15 cellular contexts compared by ENCODE assay signal in the genomic region with DNA sequence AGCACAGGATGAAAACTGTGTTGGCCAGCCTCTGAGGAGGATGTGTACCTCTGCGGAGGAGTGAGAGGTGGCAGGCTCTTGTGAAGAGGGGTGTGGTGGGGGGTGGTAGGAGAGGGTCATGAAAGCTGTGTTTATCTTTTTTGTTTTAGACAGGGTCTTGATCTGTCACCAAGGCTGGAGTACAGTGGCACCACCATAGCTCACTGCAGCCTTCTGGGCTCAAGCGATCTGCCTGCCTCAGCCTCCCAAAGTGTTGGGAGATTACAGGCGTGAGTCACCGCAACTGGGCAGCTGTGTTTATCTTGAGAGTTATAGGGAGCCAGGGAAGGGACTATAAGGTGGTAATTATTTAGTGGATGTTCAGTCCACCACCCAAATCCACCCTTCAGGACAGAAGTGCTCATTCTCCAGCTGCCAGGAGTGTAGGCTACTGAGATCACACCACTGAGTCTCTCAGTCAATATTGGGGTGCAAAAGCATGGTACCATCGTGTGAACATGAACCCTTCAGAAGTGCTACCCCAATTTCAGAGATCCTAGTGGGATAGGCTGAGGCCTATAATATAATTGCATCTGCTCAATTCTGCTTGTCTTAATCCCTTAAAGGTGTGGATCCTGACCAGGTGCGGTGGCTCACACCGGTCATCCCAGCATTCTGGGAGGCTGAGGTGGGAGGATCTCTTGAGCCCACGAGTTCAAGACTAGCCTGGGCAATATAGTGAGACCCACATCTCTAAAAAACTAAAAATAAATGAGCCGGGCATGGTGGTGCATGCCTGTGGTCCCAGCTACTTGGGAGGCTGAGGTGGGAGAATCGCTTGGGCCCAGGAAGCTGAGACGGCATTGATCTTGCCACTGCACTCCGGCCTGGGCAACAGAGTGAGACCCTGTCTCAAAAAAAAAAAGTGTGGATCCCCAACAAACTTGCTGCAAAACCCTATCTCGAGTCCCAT. TPM values are rescaled to one million over a fixed set of nuclear protein-coding genes. Genes with fewer than 3 reads are reported as not detected.
DNase-seq lines count a peak whose midpoint lies in the region; ATAC-seq and TF ChIP-seq lines count a peak whose summit lies in the region.
"Had no signal": no experiment of that assay in that cellular context is flagged by ENCODE, and none has a peak within 500 bp of the region (broad histone marks: within the 10 kb centered on the region; RNA-seq: fewer than 3 reads in every experiment).

No MANE protein-coding gene starts in this region.

- no peak overlapping the region for H2AFZ ChIP-seq in OCI-LY3 (ENCODE audit: low read depth, low read length)

- peaks cover 27% of the 10 kb centered on the region for H3K4me1 Mint-ChIP-seq in activated naive CD4-positive, alpha-beta T cell treated with anti-CD3 and anti-CD28 coated beads, Interleukin-2, amount 50 U/mL, for 24 hours
- peaks cover 64% of the 10 kb centered on the region for H3K4me1 Mint-ChIP-seq in endothelial cell (ENCODE audit: unreplicated experiment)
- peaks cover 38% of the 10 kb centered on the region for H3K4me1 Mint-ChIP-seq in stimulated activated effector memory CD8-positive, alpha-beta T cell treated with anti-CD3 and anti-CD28 coated beads, Interleukin-12 subunit alpha, Interleukin-12 subunit beta, amount 100 ng/mL, for 72 hours

- no peaks in the 10 kb centered on the region for H3K27me3 ChIP-seq in OCI-LY3 (ENCODE audit: low read depth, low read length)
- H3K27me3 ChIP-seq: SJSA1, stomach had no signal

- no peak for DNase-seq in activated naive CD4-positive, alpha-beta T cell treated with anti-CD3 and anti-CD28 coated beads, Interleukin-2, amount 50 U/mL, for 72 hours (ENCODE audit: low spot score in 2 of 2)
- DNase-seq in endothelial cell (ENCODE audit: low spot score) (no peak), cerebellar nuclear complex (lab: John Stamatoyannopoulos, UW) (no peak), ureter (ENCODE audit: low spot score) (no peak)
- no peak for DNase-seq in stimulated activated effector memory CD8-positive, alpha-beta T cell treated with anti-CD3 and anti-CD28 coated beads, Interleukin-12 subunit alpha, Interleukin-12 subunit beta, amount 100 ng/mL, for 72 hours (ENCODE audit: low spot score in 2 of 2)
- DNase-seq: activated CD4-positive, alpha-beta T cell treated with anti-CD3 and anti-CD28 coated beads, Interleukin-2, amount 50 U/mL, for 48 hours; anterior cingulate cortex; NCI-H446 treated with DMSO at 0.1 percent for 48 hours; stomach had no signal

- H3K4me1 ChIP-seq in OCI-LY3 (ENCODE audit: low read length) = peaks cover 13% of the 10 kb centered on the region

- H3K9me3 Mint-ChIP-seq in activated naive CD4-positive, alpha-beta T cell treated with anti-CD3 and anti-CD28 coated beads, Interleukin-2, amount 50 U/mL, for 24 hours = no peaks in the 10 kb centered on the region
- no peaks in the 10 kb centered on the region for H3K9me3 Mint-ChIP-seq in activated naive CD4-positive, alpha-beta T cell treated with anti-CD3 and anti-CD28 coated beads, Interleukin-2, amount 50 U/mL, for 72 hours
- no peaks in the 10 kb centered on the region for H3K9me3 Mint-ChIP-seq in endothelial cell (ENCODE audit: unreplicated experiment)
- no peaks in the 10 kb centered on the region for H3K9me3 Mint-ChIP-seq in stimulated activated effector memory CD8-positive, alpha-beta T cell treated with anti-CD3 and anti-CD28 coated beads, Interleukin-12 subunit alpha, Interleukin-12 subunit beta, amount 100 ng/mL, for 72 hours

- no peaks in the 10 kb centered on the region for H3K27me3 Mint-ChIP-seq in activated naive CD4-positive, alpha-beta T cell treated with anti-CD3 and anti-CD28 coated beads, Interleukin-2, amount 50 U/mL, for 24 hours
- peaks cover 15% of the 10 kb centered on the region for H3K27me3 Mint-ChIP-seq in endothelial cell (ENCODE audit: unreplicated experiment)

- no peak overlapping the region for H3K27ac Mint-ChIP-seq in activated naive CD4-positive, alpha-beta T cell treated with anti-CD3 and anti-CD28 coated beads, Interleukin-2, amount 50 U/mL, for 24 hours
- H3K27ac Mint-ChIP-seq in activated naive CD4-positive, alpha-beta T cell treated with anti-CD3 and anti-CD28 coated beads, Interleukin-2, amount 50 U/mL, for 72 hours = peak overlapping the region in 1 of 2 donors; percentile 92
- H3K27ac Mint-ChIP-seq in endothelial cell (ENCODE audit: unreplicated experiment) = peak overlapping the region; percentile 91
- H3K27ac Mint-ChIP-seq in stimulated activated effector memory CD8-positive, alpha-beta T cell treated with anti-CD3 and anti-CD28 coated beads, Interleukin-12 subunit alpha, Interleukin-12 subunit beta, amount 100 ng/mL, for 72 hours = peak overlapping the region; percentile 86

- H3K79me2 ChIP-seq in OCI-LY3 (ENCODE audit: low read length) = peaks cover 32% of the 10 kb centered on the region

- peak overlapping the region; percentile 56 for H3K4me2 ChIP-seq in OCI-LY3 (ENCODE audit: low read length)

- ATAC-seq in activated naive CD4-positive, alpha-beta T cell treated with anti-CD3 and anti-CD28 coated beads, Interleukin-2, amount 50 U/mL, for 72 hours = no peak
- no peak for ATAC-seq in stimulated activated effector memory CD8-positive, alpha-beta T cell treated with anti-CD3 and anti-CD28 coated beads, Interleukin-12 subunit alpha, Interleukin-12 subunit beta, amount 100 ng/mL, for 72 hours
- ATAC-seq in HG03520 (IDR thresholded peaks at IDR 0.05; ENCODE audit: unreplicated experiment) = no peak

- peaks cover 9% of the 10 kb centered on the region for H3K36me3 Mint-ChIP-seq in activated naive CD4-positive, alpha-beta T cell treated with anti-CD3 and anti-CD28 coated beads, Interleukin-2, amount 50 U/mL, for 24 hours
- H3K36me3 Mint-ChIP-seq in activated naive CD4-positive, alpha-beta T cell treated with anti-CD3 and anti-CD28 coated beads, Interleukin-2, amount 50 U/mL, for 72 hours = peaks cover 13 to 30% of the 10 kb centered on the region in 2 donors
- H3K36me3 Mint-ChIP-seq in endothelial cell (ENCODE audit: low read depth, unreplicated experiment) = peaks cover 27% of the 10 kb centered on the region
- peaks cover 29% of the 10 kb centered on the region for H3K36me3 Mint-ChIP-seq in stimulated activated effector memory CD8-positive, alpha-beta T cell treated with anti-CD3 and anti-CD28 coated beads, Interleukin-12 subunit alpha, Interleukin-12 subunit beta, amount 100 ng/mL, for 72 hours

- H3K4me3 Mint-ChIP-seq in activated naive CD4-positive, alpha-beta T cell treated with anti-CD3 and anti-CD28 coated beads, Interleukin-2, amount 50 U/mL, for 24 hours = peak overlapping the region; percentile 95
- H3K4me3 Mint-ChIP-seq in endothelial cell (ENCODE audit: unreplicated experiment) = peak overlapping the region; percentile 83
- peak overlapping the region; percentile 88 for H3K4me3 Mint-ChIP-seq in stimulated activated effector memory CD8-positive, alpha-beta T cell treated with anti-CD3 and anti-CD28 coated beads, Interleukin-12 subunit alpha, Interleukin-12 subunit beta, amount 100 ng/mL, for 72 hours

- H3K27ac ChIP-seq in OCI-LY3 (ENCODE audit: low read length) = no peak overlapping the region
- H3K27ac ChIP-seq: epithelial cell of prostate, SJSA1 had no signal

- no peak overlapping the region for H3K4me3 ChIP-seq in OCI-LY3 (ENCODE audit: low read length)

- H3K9me3 ChIP-seq in OCI-LY3 (ENCODE audit: insufficient read depth, low read length) = no peaks in the 10 kb centered on the region
- H3K9me3 ChIP-seq: neutrophil, stomach had no signal

- no peaks in the 10 kb centered on the region for H4K20me1 ChIP-seq in OCI-LY3 (ENCODE audit: insufficient read depth, low read length)

- no peak overlapping the region for H3K9ac ChIP-seq in OCI-LY3 (ENCODE audit: low read length)

- peaks cover 21% of the 10 kb centered on the region for H3K36me3 ChIP-seq in OCI-LY3 (replicated peaks; ENCODE audit: low read depth, low read length)

- TF ChIP-seq CTCF in OCI-LY3 (IDR thresholded peaks at IDR 0.05; ENCODE audit: low read depth, low read length) = no peak
- TF ChIP-seq CTCF in endothelial cell (IDR thresholded peaks at IDR 0.05; ENCODE audit: unreplicated experiment) = no peak

RNA-seq across cellular contexts. Expression of a gene that starts 0.8 kb away (rescaled TPM):
- under 1 TPM in 1 of 2 donors, not detected in 1; 0.36 TPM for total RNA-seq in activated naive CD4-positive, alpha-beta T cell treated with anti-CD3 and anti-CD28 coated beads, Interleukin-2, amount 50 U/mL, for 72 hours
- total RNA-seq in endothelial cell (ENCODE audit: unreplicated experiment) (150 TPM), ureter (5.2 TPM)
- total RNA-seq: SJSA1 had no signal

RNA-seq across cellular contexts. Expression of a gene that starts 1.2 kb away (rescaled TPM):
- total RNA-seq in activated naive CD4-positive, alpha-beta T cell treated with anti-CD3 and anti-CD28 coated beads, Interleukin-2, amount 50 U/mL, for 72 hours = 100 to 1,000 TPM in 1 of 2 donors, 10 to 100 TPM in 1; 71.7 to 104 TPM
- total RNA-seq in endothelial cell (ENCODE audit: unreplicated experiment) (113 TPM), ureter (83.0 TPM)

RNA-seq across cellular contexts. Expression of a gene that starts 7.0 kb away (rescaled TPM):
- 10 to 100 TPM; 26.3 to 63.5 TPM for total RNA-seq in activated naive CD4-positive, alpha-beta T cell treated with anti-CD3 and anti-CD28 coated beads, Interleukin-2, amount 50 U/mL, for 72 hours
- 88.8 TPM for total RNA-seq in endothelial cell (ENCODE audit: unreplicated experiment)
- 50.7 TPM for total RNA-seq in ureter

RNA-seq across cellular contexts. Expression of a gene that starts 8.2 kb away (rescaled TPM):
- 1 to 10 TPM; 4.0 to 7.0 TPM for total RNA-seq in activated naive CD4-positive, alpha-beta T cell treated with anti-CD3 and anti-CD28 coated beads, Interleukin-2, amount 50 U/mL, for 72 hours
- 25.3 TPM for total RNA-seq in endothelial cell (ENCODE audit: unreplicated experiment)
- 23.5 TPM for total RNA-seq in ureter

RNA-seq across cellular contexts. Expression of a gene that starts 20.4 kb away (rescaled TPM):
- total RNA-seq in activated naive CD4-positive, alpha-beta T cell treated with anti-CD3 and anti-CD28 coated beads, Interleukin-2, amount 50 U/mL, for 72 hours = 10 to 100 TPM in 1 of 2 donors, 1 to 10 TPM in 1; 9.2 to 43.4 TPM
- total RNA-seq in endothelial cell (ENCODE audit: unreplicated experiment) (2.6 TPM), ureter (26.8 TPM)

Comparison
In these comparisons a context has a peak if more than half of its experiments do, and no peak if none do; other contexts are left out.
1. RNA of a gene that starts 0.8 kb away (total RNA-seq): 150 TPM in endothelial cell (single experiment); 5.2 TPM in ureter (single experiment) and 0.36 TPM in activated naive CD4-positive, alpha-beta T cell treated with anti-CD3 and anti-CD28 coated beads, Interleukin-2, amount 50 U/mL, for 72 hours; every median in the first group is over 10 times any median in the second.
2. Peak in every context shown above with its lines, with median percentiles within 50 percentile points of each other: H3K4me3 Mint-ChIP-seq.